ENCODE assay signal across 2 cellular contexts in the genomic region with DNA sequence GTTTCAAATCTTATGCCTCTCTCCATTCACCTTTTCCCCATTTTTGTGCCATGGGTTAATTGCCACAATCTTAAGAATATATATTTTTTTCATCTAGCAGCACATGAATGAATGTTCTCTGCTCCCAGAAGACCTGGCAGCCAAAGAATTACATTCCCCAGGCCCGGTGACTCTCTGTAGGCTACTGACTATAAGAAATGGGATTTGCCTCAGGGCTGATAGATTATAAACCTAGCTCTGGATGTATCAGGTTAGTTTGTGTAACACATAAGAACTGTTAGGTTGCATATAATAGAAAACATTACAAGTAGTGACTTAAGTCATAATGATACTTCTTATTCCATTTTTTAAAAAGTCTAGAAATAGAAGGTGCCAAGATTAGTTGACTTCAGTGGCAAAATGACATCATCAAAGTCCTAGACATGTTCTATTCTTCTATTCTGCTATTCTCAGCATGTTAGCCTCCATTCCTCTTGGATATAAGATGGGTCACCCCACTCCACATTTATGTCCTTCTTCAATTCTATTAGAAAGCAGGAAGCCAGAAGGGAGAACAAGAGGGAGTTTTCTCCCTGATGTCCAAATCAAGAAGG.
TF ChIP-seq lines count a peak whose summit lies in the region.

No MANE protein-coding gene starts in this region.

TF ChIP-seq in HepG2, 621 proteins besides CTCF, POLR2A, EP300 and RAD21:
- TF ChIP-seq, protein P1, sequence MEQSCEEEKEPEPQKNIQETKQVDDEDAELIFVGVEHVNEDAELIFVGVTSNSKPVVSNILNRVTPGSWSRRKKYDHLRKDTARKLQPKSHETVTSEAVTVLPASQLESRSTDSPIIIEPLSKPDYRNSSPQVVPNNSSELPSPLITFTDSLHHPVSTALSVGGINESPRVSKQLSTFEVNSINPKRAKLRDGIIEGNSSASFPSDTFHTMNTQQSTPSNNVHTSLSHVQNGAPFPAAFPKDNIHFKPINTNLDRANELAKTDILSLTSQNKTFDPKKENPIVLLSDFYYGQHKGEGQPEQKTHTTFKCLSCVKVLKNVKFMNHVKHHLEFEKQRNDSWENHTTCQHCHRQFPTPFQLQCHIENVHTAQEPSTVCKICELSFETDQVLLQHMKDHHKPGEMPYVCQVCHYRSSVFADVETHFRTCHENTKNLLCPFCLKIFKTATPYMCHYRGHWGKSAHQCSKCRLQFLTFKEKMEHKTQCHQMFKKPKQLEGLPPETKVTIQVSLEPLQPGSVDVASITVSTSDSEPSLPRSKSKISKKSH (CRISPR knock-in tag; IDR thresholded peaks at IDR 0.05; ENCODE audit: borderline replicate concordance): no peak
- TF ChIP-seq ATF7 (IDR thresholded peaks at IDR 0.05): peak; percentile 61; the same call in 1 of the 2 replicates
- TF ChIP-seq ATF7 (CRISPR knock-in tag; IDR thresholded peaks at IDR 0.05): no peak
- no peak for TF ChIP-seq AHR (CRISPR knock-in tag; IDR thresholded peaks at IDR 0.05)
TF ChIP-seq in HepG2: peak in this region for 1.

TF ChIP-seq in K562, 482 proteins besides CTCF, POLR2A, EP300 and RAD21:
- TF ChIP-seq CBFA2T3 (IDR thresholded peaks at IDR 0.05) (no peak), FOXK1 (CRISPR knock-in tag; IDR thresholded peaks at IDR 0.05; ENCODE audit: borderline replicate concordance) (no peak), MYBL2 (IDR thresholded peaks at IDR 0.05; ENCODE audit: low read depth) (no peak), MYBL2 (CRISPR knock-in tag; IDR thresholded peaks at IDR 0.05; ENCODE audit: borderline replicate concordance) (no peak), SLC30A9 (CRISPR knock-in tag; IDR thresholded peaks at IDR 0.05) (no peak)
- TF ChIP-seq, protein P2, sequence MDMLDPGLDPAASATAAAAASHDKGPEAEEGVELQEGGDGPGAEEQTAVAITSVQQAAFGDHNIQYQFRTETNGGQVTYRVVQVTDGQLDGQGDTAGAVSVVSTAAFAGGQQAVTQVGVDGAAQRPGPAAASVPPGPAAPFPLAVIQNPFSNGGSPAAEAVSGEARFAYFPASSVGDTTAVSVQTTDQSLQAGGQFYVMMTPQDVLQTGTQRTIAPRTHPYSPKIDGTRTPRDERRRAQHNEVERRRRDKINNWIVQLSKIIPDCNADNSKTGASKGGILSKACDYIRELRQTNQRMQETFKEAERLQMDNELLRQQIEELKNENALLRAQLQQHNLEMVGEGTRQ (CRISPR knock-in tag; IDR thresholded peaks at IDR 0.05): no peak
- TF ChIP-seq, protein P3, sequence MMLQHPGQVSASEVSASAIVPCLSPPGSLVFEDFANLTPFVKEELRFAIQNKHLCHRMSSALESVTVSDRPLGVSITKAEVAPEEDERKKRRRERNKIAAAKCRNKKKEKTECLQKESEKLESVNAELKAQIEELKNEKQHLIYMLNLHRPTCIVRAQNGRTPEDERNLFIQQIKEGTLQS (IDR thresholded peaks at IDR 0.05): 0 out of 2 replicates have a peak, but pooled peaks have one; percentile 18
- TF ChIP-seq, protein P3 (CRISPR knock-in tag; conservative IDR thresholded peaks at IDR 0.05): no peak
